8 cellular contexts compared by ENCODE assay signal in the genomic region with DNA sequence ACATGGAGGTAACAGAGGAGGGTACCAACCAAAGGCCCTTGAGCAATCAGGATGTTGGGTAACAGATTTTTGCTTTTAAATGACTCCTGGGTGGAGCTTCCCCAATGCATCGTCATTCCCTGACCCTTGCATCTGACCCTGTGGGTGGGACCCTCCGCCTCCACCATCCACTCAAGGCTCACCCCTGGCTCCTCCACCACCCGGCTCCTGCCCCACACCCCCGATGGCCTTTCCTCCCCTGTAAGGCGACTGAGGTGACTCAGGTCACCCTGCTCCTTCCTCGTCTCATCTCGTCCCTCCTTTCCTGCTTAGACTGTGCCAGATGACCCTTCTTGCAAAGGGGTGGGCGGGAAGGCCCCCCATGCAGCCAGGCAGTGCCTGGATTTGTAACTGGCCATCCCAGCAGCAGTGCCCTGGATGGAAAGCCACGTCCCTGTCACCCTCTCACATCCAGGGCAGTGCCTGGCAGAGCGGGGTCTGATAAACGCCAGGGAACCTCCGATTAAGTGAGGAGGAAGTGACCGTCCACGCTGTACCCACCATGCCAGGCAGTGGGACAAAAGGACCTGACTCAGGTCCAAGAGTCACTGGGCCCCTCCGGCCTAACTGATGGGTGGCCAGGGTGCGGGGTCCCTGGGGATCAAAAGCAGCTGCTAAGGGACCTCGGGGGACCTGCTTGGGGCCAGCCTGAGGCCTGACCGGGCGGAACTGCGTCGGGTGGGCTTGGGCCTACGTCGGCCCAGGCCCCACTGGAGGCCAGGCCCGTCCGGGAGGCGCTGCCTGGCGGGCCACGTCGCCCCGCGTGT. TPM values are rescaled to one million over a fixed set of nuclear protein-coding genes. Genes with fewer than 3 reads are reported as not detected.
DNase-seq lines count a peak whose midpoint lies in the region; ATAC-seq and TF ChIP-seq lines count a peak whose summit lies in the region.

No MANE protein-coding gene starts in this region.

- intact Hi-C loops in esophagus squamous epithelium (cut with DNase I) = no loop called here

- peak; percentile 79 for DNase-seq in SKM-1 (lab: John Stamatoyannopoulos, UW; ENCODE audit: unreplicated experiment)
- DNase-seq in esophagus squamous epithelium (lab: John Stamatoyannopoulos, UW) = no peak
- peak; percentile 80 for DNase-seq in osteocyte (ENCODE audit: extremely low spot score, unreplicated experiment)
- DNase-seq in effector CD8-positive, alpha-beta T cell (lab: John Stamatoyannopoulos, UW) = no peak

- no peaks in the 10 kb centered on the region for H3K9me3 Mint-ChIP-seq in osteocyte (ENCODE audit: unreplicated experiment)

- H3K36me3 Mint-ChIP-seq in osteocyte (ENCODE audit: unreplicated experiment) = peaks cover 12% of the 10 kb centered on the region

- no peak for TF ChIP-seq CTCF in esophagus squamous epithelium (IDR thresholded peaks at IDR 0.05)
- no peak for TF ChIP-seq CTCF in osteocyte (IDR thresholded peaks at IDR 0.05)

- H3K36me3 ChIP-seq in esophagus squamous epithelium = peaks cover 0 to 25% (median 4%) of the 10 kb centered on the region in 3 donors

- H3K9me3 ChIP-seq in esophagus squamous epithelium = no peaks in the 10 kb centered on the region

- peaks cover 21 to 55% (median 35%) of the 10 kb centered on the region in 3 donors for H3K4me1 ChIP-seq in esophagus squamous epithelium

- WGBS in esophagus squamous epithelium, 2 donors = 52 to 64% methylated on average over 8 to 17 of the region's 31 CpGs

- no peaks in the 10 kb centered on the region for H3K27me3 Mint-ChIP-seq in osteocyte (ENCODE audit: unreplicated experiment)

- TF ChIP-seq POLR2A in esophagus squamous epithelium (IDR thresholded peaks at IDR 0.05) = no peak

- H3K4me3 Mint-ChIP-seq in osteocyte (ENCODE audit: unreplicated experiment) = no peak overlapping the region

- H3K27ac Mint-ChIP-seq in osteocyte (ENCODE audit: unreplicated experiment) = no peak overlapping the region

- ATAC-seq in GM21529 (IDR thresholded peaks at IDR 0.05; ENCODE audit: unreplicated experiment) (peak; percentile 3), HG02981 (IDR thresholded peaks at IDR 0.05; ENCODE audit: unreplicated experiment) (no peak), HG02610 (IDR thresholded peaks at IDR 0.05; ENCODE audit: unreplicated experiment) (no peak), HG02623 (IDR thresholded peaks at IDR 0.05; ENCODE audit: unreplicated experiment) (no peak)

- H3K27ac ChIP-seq in esophagus squamous epithelium = peak overlapping the region; percentile 89 to 97 (median 93)

- no peaks in the 10 kb centered on the region for H3K27me3 ChIP-seq in esophagus squamous epithelium

- peaks cover 21% of the 10 kb centered on the region for H3K4me1 Mint-ChIP-seq in osteocyte (ENCODE audit: unreplicated experiment)

- peak overlapping the region in 2 of 4 donors; percentile 60 to 81 for H3K4me3 ChIP-seq in esophagus squamous epithelium

RNA-seq across cellular contexts. Expression of a gene that starts 0.6 kb away (rescaled TPM):
- total RNA-seq in esophagus squamous epithelium (10 to 100 TPM; 16.7 to 36.0 (median 21.0) TPM), osteocyte (13.1 and 13.6 TPM in 2 replicates)

RNA-seq across cellular contexts. Expression of a gene that starts 40.9 kb away (rescaled TPM):
- total RNA-seq in esophagus squamous epithelium (10 to 100 TPM; 29.6 to 49.2 (median 32.8) TPM), osteocyte (66.9 and 67.0 TPM in 2 replicates)

Comparison
In these comparisons a context has a peak if more than half of its experiments do, and no peak if none do; other contexts are left out.
1. DNase-seq: peak in SKM-1 (single experiment) and osteocyte (single experiment); none in esophagus squamous epithelium (single experiment) and effector CD8-positive, alpha-beta T cell (single experiment).